Comparison of ENCODE assay signal across 8 cellular contexts in the genomic region with DNA sequence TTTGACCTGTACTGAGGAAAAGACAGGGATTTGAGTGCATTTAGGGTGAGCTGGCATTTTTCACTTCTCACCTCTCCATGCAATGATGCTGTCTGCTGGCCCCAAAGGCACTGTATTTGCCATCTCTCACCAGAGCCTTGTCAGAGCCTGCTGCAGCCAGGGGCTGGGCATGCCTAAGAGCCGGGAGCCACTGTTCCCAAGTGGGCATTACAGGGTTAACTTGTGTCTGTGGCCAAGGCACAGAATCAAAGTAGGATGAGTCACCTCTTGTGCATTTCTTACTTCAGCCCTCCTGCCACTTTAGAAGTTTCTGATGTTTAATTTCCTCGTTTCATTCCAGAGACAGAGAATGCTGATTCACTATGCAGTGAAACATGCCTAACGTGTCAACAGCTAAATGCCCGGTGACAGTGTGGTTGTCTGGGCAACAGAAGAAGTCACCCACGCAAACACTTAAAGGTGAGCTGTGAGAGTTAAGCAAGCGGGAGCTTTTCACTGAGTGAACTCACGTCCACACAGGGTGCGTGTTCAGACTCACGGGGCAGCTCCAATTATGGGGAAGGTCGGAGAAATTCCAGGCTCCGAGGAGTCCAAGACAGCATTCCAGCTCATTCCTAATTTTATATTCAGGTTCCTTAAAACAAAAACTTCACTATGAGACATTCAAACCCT. TPM values are rescaled to one million over a fixed set of nuclear protein-coding genes. Genes with fewer than 3 reads are reported as not detected.
DNase-seq lines count a peak whose midpoint lies in the region; ATAC-seq and TF ChIP-seq lines count a peak whose summit lies in the region.

No MANE protein-coding gene starts in this region.

- H3K9me3 Mint-ChIP-seq in activated T-helper 17 cell treated with anti-CD3 and anti-CD28 coated beads, Interleukin-2, amount 50 U/mL, for 72 hours, result no peaks in the 10 kb centered on the region

- no peaks in the 10 kb centered on the region for H3K27me3 ChIP-seq in ovary

- H3K27ac Mint-ChIP-seq in activated T-helper 17 cell treated with anti-CD3 and anti-CD28 coated beads, Interleukin-2, amount 50 U/mL, for 72 hours, result peak overlapping the region; percentile 72

- TF ChIP-seq CTCF in ovary (IDR thresholded peaks at IDR 0.05), result no peak

- no peaks in the 10 kb centered on the region for H3K36me3 ChIP-seq in ovary

- TF ChIP-seq POLR2A in ovary (IDR thresholded peaks at IDR 0.05), result no peak

- no peaks in the 10 kb centered on the region for H3K9me3 ChIP-seq in ovary

- no peaks in the 10 kb centered on the region for H3K27me3 Mint-ChIP-seq in activated T-helper 17 cell treated with anti-CD3 and anti-CD28 coated beads, Interleukin-2, amount 50 U/mL, for 72 hours

- 1 to 3% (median 3%) methylated on average over 11 of the region's 11 CpGs for WGBS in ovary, 3 donors

- no peak overlapping the region for H3K4me3 ChIP-seq in ovary

- no peak overlapping the region for H3K27ac ChIP-seq in ovary

- peaks cover 26% of the 10 kb centered on the region for H3K36me3 Mint-ChIP-seq in activated T-helper 17 cell treated with anti-CD3 and anti-CD28 coated beads, Interleukin-2, amount 50 U/mL, for 72 hours (ENCODE audit: low read depth)

- DNase-seq in EH (ENCODE audit: low read depth) (peak; percentile 99), hepatic stellate cell (ENCODE audit: low spot score) (peak; percentile 94), ovary (no peak)
- peak in 2 of 3 donors; percentile 9 to 15 for DNase-seq in stimulated activated CD4-positive, alpha-beta T cell treated with anti-CD3 and anti-CD28 coated beads, TNF-alpha, amount 100 ng/mL, for 48 hours (ENCODE audit: low read depth in 3 of 3)

- H3K4me1 ChIP-seq in ovary (ENCODE audit: insufficient read depth), result peaks cover 6% of the 10 kb centered on the region

- intact Hi-C loops in ovary (cut with DNase I), result no loop called here

- no peak for TF ChIP-seq EP300 in ovary (IDR thresholded peaks at IDR 0.05)

- peak overlapping the region; percentile 5 for H3K4me3 Mint-ChIP-seq in activated T-helper 17 cell treated with anti-CD3 and anti-CD28 coated beads, Interleukin-2, amount 50 U/mL, for 72 hours

- H3K4me1 Mint-ChIP-seq in activated T-helper 17 cell treated with anti-CD3 and anti-CD28 coated beads, Interleukin-2, amount 50 U/mL, for 72 hours, result no peaks in the 10 kb centered on the region

- ATAC-seq in HG03442 (IDR thresholded peaks at IDR 0.05; ENCODE audit: unreplicated experiment) (peak; percentile 75), GM21526 (IDR thresholded peaks at IDR 0.05; ENCODE audit: low FRiP score, unreplicated experiment) (no peak), HG03039 (IDR thresholded peaks at IDR 0.05; ENCODE audit: unreplicated experiment) (no peak)
- peak; percentile 92 for ATAC-seq in activated T-helper 17 cell treated with anti-CD3 and anti-CD28 coated beads, Interleukin-2, amount 50 U/mL, for 72 hours (replicated peaks)

RNA-seq across cellular contexts. Expression of a gene that starts 57.1 kb away (rescaled TPM):
- 1 to 10 TPM; 2.6 to 3.6 TPM for total RNA-seq in activated T-helper 17 cell treated with anti-CD3 and anti-CD28 coated beads, Interleukin-2, amount 50 U/mL, for 72 hours
- 100 to 1,000 TPM in 6 of 7 donors, 10 to 100 TPM in 1; 51.6 to 648 (median 173) TPM for total RNA-seq in ovary
- 100 to 1,000 TPM; 174 to 272 TPM for polyA plus RNA-seq in ovary

Comparison
In these comparisons a context has a peak if more than half of its experiments do, and no peak if none do; other contexts are left out.
1. DNase-seq: peak in EH (single experiment), hepatic stellate cell (single experiment) and stimulated activated CD4-positive, alpha-beta T cell treated with anti-CD3 and anti-CD28 coated beads, TNF-alpha, amount 100 ng/mL, for 48 hours (2 of 3); none in ovary (0 of 5).
2. ATAC-seq: peak in HG03442 (single experiment) and activated T-helper 17 cell treated with anti-CD3 and anti-CD28 coated beads, Interleukin-2, amount 50 U/mL, for 72 hours (single experiment); none in GM21526 (single experiment) and HG03039 (single experiment).
3. RNA of a gene that starts 57.1 kb away (total RNA-seq): 51.6 to 648 TPM in ovary; 2.6 to 3.6 TPM in activated T-helper 17 cell treated with anti-CD3 and anti-CD28 coated beads, Interleukin-2, amount 50 U/mL, for 72 hours; every median in the first group is over 10 times any median in the second.